In the genomic region with DNA sequence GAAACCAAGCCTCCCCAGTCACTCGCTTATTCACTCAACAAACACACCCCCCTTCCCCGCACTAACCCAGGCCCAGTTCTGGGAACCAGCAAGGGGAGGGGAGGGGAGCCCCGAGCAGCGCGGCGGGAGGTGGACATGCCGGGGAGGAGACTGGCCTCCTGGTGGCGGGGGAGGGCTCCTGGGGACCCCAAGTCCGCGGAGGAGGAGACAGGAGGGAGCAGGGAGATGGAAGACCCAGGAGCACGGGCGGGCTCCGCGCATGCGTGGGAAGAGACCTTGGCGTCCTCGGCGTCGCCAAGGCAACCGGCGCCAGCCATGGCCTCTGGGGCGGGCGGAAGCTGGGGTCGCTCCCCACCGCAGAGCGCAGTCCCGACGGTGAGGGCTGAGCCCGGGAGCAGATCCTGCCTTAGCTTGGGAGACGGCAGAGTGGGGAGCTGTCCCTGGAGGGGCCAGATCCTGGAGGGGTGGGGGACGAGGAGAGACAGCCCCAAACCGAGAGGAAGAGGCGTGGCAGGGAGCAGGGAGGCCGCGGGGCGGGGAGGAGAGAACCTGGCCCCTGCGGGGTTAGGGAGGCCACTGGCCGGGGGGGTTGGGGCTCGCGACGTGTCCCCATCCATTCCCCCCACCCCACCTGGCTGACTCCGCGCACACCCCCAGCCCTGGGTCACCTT, we compare ENCODE assay signal across 1 cellular context.
TF ChIP-seq lines count a peak whose summit lies in the region.

TSS of gene PRR29 (plus strand) at position 302 of the 671 bp plus-strand sequence. CDS start at position 316, 14 bp downstream.

TF ChIP-seq in HepG2, 621 proteins besides CTCF, POLR2A, EP300 and RAD21 (continued from another document and continues in another):
- TF ChIP-seq, protein P1, sequence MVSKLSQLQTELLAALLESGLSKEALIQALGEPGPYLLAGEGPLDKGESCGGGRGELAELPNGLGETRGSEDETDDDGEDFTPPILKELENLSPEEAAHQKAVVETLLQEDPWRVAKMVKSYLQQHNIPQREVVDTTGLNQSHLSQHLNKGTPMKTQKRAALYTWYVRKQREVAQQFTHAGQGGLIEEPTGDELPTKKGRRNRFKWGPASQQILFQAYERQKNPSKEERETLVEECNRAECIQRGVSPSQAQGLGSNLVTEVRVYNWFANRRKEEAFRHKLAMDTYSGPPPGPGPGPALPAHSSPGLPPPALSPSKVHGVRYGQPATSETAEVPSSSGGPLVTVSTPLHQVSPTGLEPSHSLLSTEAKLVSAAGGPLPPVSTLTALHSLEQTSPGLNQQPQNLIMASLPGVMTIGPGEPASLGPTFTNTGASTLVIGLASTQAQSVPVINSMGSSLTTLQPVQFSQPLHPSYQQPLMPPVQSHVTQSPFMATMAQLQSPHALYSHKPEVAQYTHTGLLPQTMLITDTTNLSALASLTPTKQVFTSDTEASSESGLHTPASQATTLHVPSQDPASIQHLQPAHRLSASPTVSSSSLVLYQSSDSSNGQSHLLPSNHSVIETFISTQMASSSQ (IDR thresholded peaks at IDR 0.05; ENCODE audit: low read depth), result no peak
- TF ChIP-seq, protein P1 (CRISPR knock-in tag; IDR thresholded peaks at IDR 0.05; ENCODE audit: borderline replicate concordance), result no peak
- TF ChIP-seq, protein P2, sequence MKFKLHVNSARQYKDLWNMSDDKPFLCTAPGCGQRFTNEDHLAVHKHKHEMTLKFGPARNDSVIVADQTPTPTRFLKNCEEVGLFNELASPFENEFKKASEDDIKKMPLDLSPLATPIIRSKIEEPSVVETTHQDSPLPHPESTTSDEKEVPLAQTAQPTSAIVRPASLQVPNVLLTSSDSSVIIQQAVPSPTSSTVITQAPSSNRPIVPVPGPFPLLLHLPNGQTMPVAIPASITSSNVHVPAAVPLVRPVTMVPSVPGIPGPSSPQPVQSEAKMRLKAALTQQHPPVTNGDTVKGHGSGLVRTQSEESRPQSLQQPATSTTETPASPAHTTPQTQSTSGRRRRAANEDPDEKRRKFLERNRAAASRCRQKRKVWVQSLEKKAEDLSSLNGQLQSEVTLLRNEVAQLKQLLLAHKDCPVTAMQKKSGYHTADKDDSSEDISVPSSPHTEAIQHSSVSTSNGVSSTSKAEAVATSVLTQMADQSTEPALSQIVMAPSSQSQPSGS (CRISPR knock-in tag; IDR thresholded peaks at IDR 0.05), result 0 out of 2 replicates have a peak, but pooled peaks have one; percentile 42
- TF ChIP-seq, protein P3, sequence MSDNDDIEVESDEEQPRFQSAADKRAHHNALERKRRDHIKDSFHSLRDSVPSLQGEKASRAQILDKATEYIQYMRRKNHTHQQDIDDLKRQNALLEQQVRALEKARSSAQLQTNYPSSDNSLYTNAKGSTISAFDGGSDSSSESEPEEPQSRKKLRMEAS (IDR thresholded peaks at IDR 0.05), result peak; percentile 43; the same call in 1 of the 2 replicates
- no peak for TF ChIP-seq ZNF878 (CRISPR knock-in tag; IDR thresholded peaks at IDR 0.05)
- TF ChIP-seq, protein P4, sequence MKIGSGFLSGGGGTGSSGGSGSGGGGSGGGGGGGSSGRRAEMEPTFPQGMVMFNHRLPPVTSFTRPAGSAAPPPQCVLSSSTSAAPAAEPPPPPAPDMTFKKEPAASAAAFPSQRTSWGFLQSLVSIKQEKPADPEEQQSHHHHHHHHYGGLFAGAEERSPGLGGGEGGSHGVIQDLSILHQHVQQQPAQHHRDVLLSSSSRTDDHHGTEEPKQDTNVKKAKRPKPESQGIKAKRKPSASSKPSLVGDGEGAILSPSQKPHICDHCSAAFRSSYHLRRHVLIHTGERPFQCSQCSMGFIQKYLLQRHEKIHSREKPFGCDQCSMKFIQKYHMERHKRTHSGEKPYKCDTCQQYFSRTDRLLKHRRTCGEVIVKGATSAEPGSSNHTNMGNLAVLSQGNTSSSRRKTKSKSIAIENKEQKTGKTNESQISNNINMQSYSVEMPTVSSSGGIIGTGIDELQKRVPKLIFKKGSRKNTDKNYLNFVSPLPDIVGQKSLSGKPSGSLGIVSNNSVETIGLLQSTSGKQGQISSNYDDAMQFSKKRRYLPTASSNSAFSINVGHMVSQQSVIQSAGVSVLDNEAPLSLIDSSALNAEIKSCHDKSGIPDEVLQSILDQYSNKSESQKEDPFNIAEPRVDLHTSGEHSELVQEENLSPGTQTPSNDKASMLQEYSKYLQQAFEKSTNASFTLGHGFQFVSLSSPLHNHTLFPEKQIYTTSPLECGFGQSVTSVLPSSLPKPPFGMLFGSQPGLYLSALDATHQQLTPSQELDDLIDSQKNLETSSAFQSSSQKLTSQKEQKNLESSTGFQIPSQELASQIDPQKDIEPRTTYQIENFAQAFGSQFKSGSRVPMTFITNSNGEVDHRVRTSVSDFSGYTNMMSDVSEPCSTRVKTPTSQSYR (CRISPR knock-in tag; IDR thresholded peaks at IDR 0.05; ENCODE audit: borderline replicate concordance), result no peak; the same call in 1 of the 2 replicates
- TF ChIP-seq CBX2 (IDR thresholded peaks at IDR 0.05; ENCODE audit: low read depth, low read length), result no peak
- no peak for TF ChIP-seq CBX2 (CRISPR knock-in tag; IDR thresholded peaks at IDR 0.05; ENCODE audit: low read depth)
- TF ChIP-seq, protein P5, sequence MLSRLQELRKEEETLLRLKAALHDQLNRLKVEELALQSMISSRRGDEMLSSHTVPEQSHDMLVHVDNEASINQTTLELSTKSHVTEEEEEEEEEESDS (CRISPR knock-in tag; IDR thresholded peaks at IDR 0.05; ENCODE audit: borderline replicate concordance), result no peak
- no peak for TF ChIP-seq KLF15 (CRISPR knock-in tag; IDR thresholded peaks at IDR 0.05; ENCODE audit: borderline replicate concordance)
- TF ChIP-seq POLR2AphosphoS2 (IDR thresholded peaks at IDR 0.05; ENCODE audit: low read depth, low read length), result no peak
- no peak for TF ChIP-seq ZNF431 (CRISPR knock-in tag; IDR thresholded peaks at IDR 0.05; ENCODE audit: borderline replicate concordance, low read depth)
- TF ChIP-seq ETV6 (CRISPR knock-in tag; conservative IDR thresholded peaks at IDR 0.05), result 0 out of 2 replicates have a peak, but pooled peaks have one; percentile 36
- no peak for TF ChIP-seq IKZF1 (IDR thresholded peaks at IDR 0.05)
- peak; percentile 93 for TF ChIP-seq MXI1 (IDR thresholded peaks at IDR 0.05; ENCODE audit: borderline replicate concordance, low read depth, low read length)
- TF ChIP-seq, protein P6, sequence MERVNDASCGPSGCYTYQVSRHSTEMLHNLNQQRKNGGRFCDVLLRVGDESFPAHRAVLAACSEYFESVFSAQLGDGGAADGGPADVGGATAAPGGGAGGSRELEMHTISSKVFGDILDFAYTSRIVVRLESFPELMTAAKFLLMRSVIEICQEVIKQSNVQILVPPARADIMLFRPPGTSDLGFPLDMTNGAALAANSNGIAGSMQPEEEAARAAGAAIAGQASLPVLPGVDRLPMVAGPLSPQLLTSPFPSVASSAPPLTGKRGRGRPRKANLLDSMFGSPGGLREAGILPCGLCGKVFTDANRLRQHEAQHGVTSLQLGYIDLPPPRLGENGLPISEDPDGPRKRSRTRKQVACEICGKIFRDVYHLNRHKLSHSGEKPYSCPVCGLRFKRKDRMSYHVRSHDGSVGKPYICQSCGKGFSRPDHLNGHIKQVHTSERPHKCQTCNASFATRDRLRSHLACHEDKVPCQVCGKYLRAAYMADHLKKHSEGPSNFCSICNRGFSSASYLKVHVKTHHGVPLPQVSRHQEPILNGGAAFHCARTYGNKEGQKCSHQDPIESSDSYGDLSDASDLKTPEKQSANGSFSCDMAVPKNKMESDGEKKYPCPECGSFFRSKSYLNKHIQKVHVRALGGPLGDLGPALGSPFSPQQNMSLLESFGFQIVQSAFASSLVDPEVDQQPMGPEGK (CRISPR knock-in tag; IDR thresholded peaks at IDR 0.05), result peak; percentile 95
- no peak for TF ChIP-seq XRCC5 (optimal IDR thresholded peaks at IDR 0.05; ENCODE audit: low read length)
- 0 out of 2 replicates have a peak, but pooled peaks have one; percentile 31 for TF ChIP-seq ZNF333 (CRISPR knock-in tag; IDR thresholded peaks at IDR 0.05; ENCODE audit: borderline replicate concordance)
- no peak for TF ChIP-seq WIZ (CRISPR knock-in tag; IDR thresholded peaks at IDR 0.05)
- no peak for TF ChIP-seq DPF2 (CRISPR knock-in tag; IDR thresholded peaks at IDR 0.05; ENCODE audit: borderline replicate concordance, low read depth)
- 0 out of 2 replicates have a peak, but pooled peaks have one; percentile 41 for TF ChIP-seq ZBTB4 (CRISPR knock-in tag; IDR thresholded peaks at IDR 0.05; ENCODE audit: borderline replicate concordance)
- TF ChIP-seq RFX5 (IDR thresholded peaks at IDR 0.05; ENCODE audit: low read depth, low read length), result no peak
- TF ChIP-seq, protein P7, sequence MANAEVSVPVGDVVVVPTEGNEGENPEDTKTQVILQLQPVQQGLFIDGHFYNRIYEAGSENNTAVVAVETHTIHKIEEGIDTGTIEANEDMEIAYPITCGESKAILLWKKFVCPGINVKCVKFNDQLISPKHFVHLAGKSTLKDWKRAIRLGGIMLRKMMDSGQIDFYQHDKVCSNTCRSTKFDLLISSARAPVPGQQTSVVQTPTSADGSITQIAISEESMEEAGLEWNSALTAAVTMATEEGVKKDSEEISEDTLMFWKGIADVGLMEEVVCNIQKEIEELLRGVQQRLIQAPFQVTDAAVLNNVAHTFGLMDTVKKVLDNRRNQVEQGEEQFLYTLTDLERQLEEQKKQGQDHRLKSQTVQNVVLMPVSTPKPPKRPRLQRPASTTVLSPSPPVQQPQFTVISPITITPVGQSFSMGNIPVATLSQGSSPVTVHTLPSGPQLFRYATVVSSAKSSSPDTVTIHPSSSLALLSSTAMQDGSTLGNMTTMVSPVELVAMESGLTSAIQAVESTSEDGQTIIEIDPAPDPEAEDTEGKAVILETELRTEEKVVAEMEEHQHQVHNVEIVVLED (CRISPR knock-in tag; IDR thresholded peaks at IDR 0.05; ENCODE audit: borderline replicate concordance), result 0 out of 2 replicates have a peak, but pooled peaks have one; percentile 39
- TF ChIP-seq ZNF207 (IDR thresholded peaks at IDR 0.05; ENCODE audit: borderline replicate concordance), result no peak
- TF ChIP-seq, protein P8, sequence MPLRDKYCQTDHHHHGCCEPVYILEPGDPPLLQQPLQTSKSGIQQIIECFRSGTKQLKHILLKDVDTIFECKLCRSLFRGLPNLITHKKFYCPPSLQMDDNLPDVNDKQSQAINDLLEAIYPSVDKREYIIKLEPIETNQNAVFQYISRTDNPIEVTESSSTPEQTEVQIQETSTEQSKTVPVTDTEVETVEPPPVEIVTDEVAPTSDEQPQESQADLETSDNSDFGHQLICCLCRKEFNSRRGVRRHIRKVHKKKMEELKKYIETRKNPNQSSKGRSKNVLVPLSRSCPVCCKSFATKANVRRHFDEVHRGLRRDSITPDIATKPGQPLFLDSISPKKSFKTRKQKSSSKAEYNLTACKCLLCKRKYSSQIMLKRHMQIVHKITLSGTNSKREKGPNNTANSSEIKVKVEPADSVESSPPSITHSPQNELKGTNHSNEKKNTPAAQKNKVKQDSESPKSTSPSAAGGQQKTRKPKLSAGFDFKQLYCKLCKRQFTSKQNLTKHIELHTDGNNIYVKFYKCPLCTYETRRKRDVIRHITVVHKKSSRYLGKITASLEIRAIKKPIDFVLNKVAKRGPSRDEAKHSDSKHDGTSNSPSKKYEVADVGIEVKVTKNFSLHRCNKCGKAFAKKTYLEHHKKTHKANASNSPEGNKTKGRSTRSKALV (CRISPR knock-in tag; IDR thresholded peaks at IDR 0.05), result no peak
- TF ChIP-seq TEAD3 (CRISPR knock-in tag; optimal IDR thresholded peaks at IDR 0.05; ENCODE audit: borderline replicate concordance), result no peak
- TF ChIP-seq SKIL (CRISPR knock-in tag; IDR thresholded peaks at IDR 0.05; ENCODE audit: borderline replicate concordance), result no peak
- TF ChIP-seq DDIT3 (CRISPR knock-in tag; IDR thresholded peaks at IDR 0.05), result no peak
- TF ChIP-seq HNF4G (IDR thresholded peaks at IDR 0.05; ENCODE audit: borderline replicate concordance, low read depth, low read length), result no peak
- no peak for TF ChIP-seq HNF4G (CRISPR knock-in tag; IDR thresholded peaks at IDR 0.05; ENCODE audit: borderline replicate concordance, low read depth)
